ENCODE assay signal across 20 cellular contexts in the genomic region with DNA sequence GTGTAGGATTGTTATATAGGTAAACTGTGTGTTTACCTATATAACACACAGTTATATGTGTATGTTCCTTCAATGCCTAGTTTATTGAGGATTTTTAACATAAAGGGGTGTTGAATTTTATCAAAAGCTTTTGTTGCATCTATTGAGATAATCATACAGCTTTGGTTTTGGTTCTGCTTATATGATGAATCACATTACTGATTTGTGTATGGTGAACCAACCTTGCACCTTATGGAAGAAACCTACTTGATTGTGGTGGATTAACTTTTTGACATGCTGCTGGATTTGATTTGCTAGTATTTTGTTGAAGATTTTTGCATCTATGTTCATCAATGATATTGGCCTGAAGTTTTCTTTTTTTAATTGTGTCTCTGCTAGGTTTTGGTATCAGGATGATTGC.
"Had no signal": no experiment of that assay in that cellular context is flagged by ENCODE, and none has a peak within 500 bp of the region (broad histone marks: within the 10 kb centered on the region; RNA-seq: fewer than 3 reads in every experiment).

No MANE protein-coding gene starts in this region.

- H3K36me3 Mint-ChIP-seq: stimulated activated effector memory CD8-positive, alpha-beta T cell treated with anti-CD3 and anti-CD28 coated beads, Interleukin-12 subunit alpha, Interleukin-12 subunit beta, amount 100 ng/mL, for 72 hours had no signal

- H3K4me1 Mint-ChIP-seq: stimulated activated effector memory CD8-positive, alpha-beta T cell treated with anti-CD3 and anti-CD28 coated beads, Interleukin-12 subunit alpha, Interleukin-12 subunit beta, amount 100 ng/mL, for 72 hours had no signal

- H3K27ac Mint-ChIP-seq: progenitor cell of endocrine pancreas; stimulated activated effector memory CD8-positive, alpha-beta T cell treated with anti-CD3 and anti-CD28 coated beads, Interleukin-12 subunit alpha, Interleukin-12 subunit beta, amount 100 ng/mL, for 72 hours had no signal

- H3K27me3 Mint-ChIP-seq: progenitor cell of endocrine pancreas had no signal

- ATAC-seq: foreskin keratinocyte; left cardiac atrium; natural killer cell treated with Interleukin-12 subunit alpha and Interleukin-12 subunit beta and Interleukin-15 and Interleukin-18, amount 100 ng/mL, for 72 hours; pancreas; right cardiac atrium; stimulated activated effector memory CD8-positive, alpha-beta T cell treated with anti-CD3 and anti-CD28 coated beads, Interleukin-12 subunit alpha, Interleukin-12 subunit beta, amount 100 ng/mL, for 72 hours had no signal

- DNase-seq: colonic mucosa; dermis blood vessel endothelial cell; foreskin keratinocyte; head of caudate nucleus; kidney; left cardiac atrium; left ventricle myocardium inferior; mesenchymal stem cell; midbrain; occipital lobe; pancreas; right cardiac atrium; stimulated activated CD4-positive, alpha-beta T cell treated with anti-CD3 and anti-CD28 coated beads, Interleukin-4, amount 100 ng/mL, for 1 hour; stimulated activated CD8-positive, alpha-beta memory T cell treated with anti-CD3 and anti-CD28 coated beads, Interleukin-4, amount 100 ng/mL, for 48 hours; stomach; substantia nigra; transverse colon had no signal

- H3K4me3 Mint-ChIP-seq: natural killer cell treated with Interleukin-12 subunit alpha and Interleukin-12 subunit beta and Interleukin-15 and Interleukin-18, amount 100 ng/mL, for 72 hours; stimulated activated effector memory CD8-positive, alpha-beta T cell treated with anti-CD3 and anti-CD28 coated beads, Interleukin-12 subunit alpha, Interleukin-12 subunit beta, amount 100 ng/mL, for 72 hours had no signal
